8 cellular contexts compared by ENCODE assay signal in the genomic region with DNA sequence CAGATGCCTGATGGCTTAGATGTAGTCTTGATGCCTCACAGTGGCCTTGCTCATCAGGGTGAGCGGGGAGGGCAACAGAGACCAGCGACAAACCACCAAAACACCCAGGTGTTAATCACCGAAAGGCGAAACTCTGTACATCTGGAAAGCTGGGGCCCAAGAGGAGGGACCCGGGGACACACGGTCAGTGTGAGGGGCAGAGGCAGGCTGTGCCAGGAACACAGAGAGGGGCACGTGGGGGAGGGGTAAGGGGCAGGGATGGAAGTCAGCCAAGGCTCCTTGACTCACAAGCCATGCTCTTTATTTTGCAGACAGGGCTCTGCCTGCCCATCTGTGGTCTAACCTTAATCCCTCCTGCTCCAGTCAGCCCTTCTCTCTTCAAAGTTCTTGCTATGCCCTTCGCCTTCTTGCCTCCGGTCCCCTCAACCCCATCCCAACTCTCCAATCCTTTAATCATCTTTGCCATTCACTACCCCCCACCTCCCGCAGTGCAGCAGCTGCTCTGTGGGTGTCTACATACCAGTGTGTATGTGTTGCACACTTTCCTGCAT. TPM values are rescaled to one million over a fixed set of nuclear protein-coding genes. Genes with fewer than 3 reads are reported as not detected.
DNase-seq lines count a peak whose midpoint lies in the region; ATAC-seq, FAIRE-seq and TF ChIP-seq lines count a peak whose summit lies in the region.

No MANE protein-coding gene starts in this region.

- peaks cover 29 to 40% of the 10 kb centered on the region in 2 donors for H3K36me3 Mint-ChIP-seq in CD14-positive monocyte
- H3K36me3 Mint-ChIP-seq in natural killer cell treated with Interleukin-12 subunit alpha and Interleukin-12 subunit beta and Interleukin-15 and Interleukin-18, amount 100 ng/mL, for 72 hours, result no peaks in the 10 kb centered on the region
- peaks cover 15% of the 10 kb centered on the region for H3K36me3 Mint-ChIP-seq in endothelial cell (ENCODE audit: low read depth, unreplicated experiment)

- H3K4me1 ChIP-seq in K562 (replicated peaks in 1 of 2; ENCODE audit: control insufficient read depth in 2 of 2, insufficient read depth in 2 of 2, low read length in 2 of 2), result peaks cover 76 to 81% of the 10 kb centered on the region in 2 experiments

- H3K4me2 ChIP-seq in K562 (ENCODE audit: insufficient read depth, low read length), result peak overlapping the region; percentile 32; the same call in 1 of the 2 replicates

- no peak for TF ChIP-seq EP300 in K562 (IDR thresholded peaks at IDR 0.05; ENCODE audit: low read length)

- intact Hi-C loops in CD14-positive monocyte (cut with micrococcal nuclease) (loop anchor here (2.0 to 10.0 kb wide), 3 partner anchors 15 to 59 kb away; no protein-coding TSS in a partner anchor), K562 (cut with micrococcal nuclease) (no loop called here)

- no peak for TF ChIP-seq CTCF in CD14-positive monocyte (IDR thresholded peaks at IDR 0.05)
- TF ChIP-seq CTCF in K562 (IDR thresholded peaks at IDR 0.05 in 2 of 3, conservative IDR thresholded peaks at IDR 0.05 in 1 of 3; ENCODE audit: insufficient read depth in 2 of 3, low read depth in 1 of 3, low read length in 3 of 3), result no peak
- no peak for TF ChIP-seq CTCF in endothelial cell (IDR thresholded peaks at IDR 0.05; ENCODE audit: unreplicated experiment)

- peaks cover 10% of the 10 kb centered on the region; the same call in 2 of the 3 replicates for H3K36me3 ChIP-seq in K562 (ENCODE audit: control insufficient read depth, insufficient read depth, low read length)

- H3K9me1 ChIP-seq in K562 (ENCODE audit: control insufficient read depth, insufficient read depth, low read length), result peaks cover 19% of the 10 kb centered on the region

- peak overlapping the region; percentile 81 to 99 (median 92) for H3K27ac Mint-ChIP-seq in CD14-positive monocyte
- H3K27ac Mint-ChIP-seq in natural killer cell treated with Interleukin-12 subunit alpha and Interleukin-12 subunit beta and Interleukin-15 and Interleukin-18, amount 100 ng/mL, for 72 hours, result peak overlapping the region; percentile 97
- no peak overlapping the region for H3K27ac Mint-ChIP-seq in endothelial cell (ENCODE audit: unreplicated experiment)

- no peak for FAIRE-seq in K562 (lab: Jason Lieb, UNC)

- H3K4me1 Mint-ChIP-seq in CD14-positive monocyte (peaks cover 77% of the 10 kb centered on the region), endothelial cell (ENCODE audit: unreplicated experiment) (peaks cover 51% of the 10 kb centered on the region)
- H3K4me1 Mint-ChIP-seq in natural killer cell treated with Interleukin-12 subunit alpha and Interleukin-12 subunit beta and Interleukin-15 and Interleukin-18, amount 100 ng/mL, for 72 hours (ENCODE audit: low read depth in 2 of 2), result peaks cover 61 to 65% of the 10 kb centered on the region in 2 donors

- WGBS in K562 (ENCODE audit: insufficient coverage, low coverage, missing lambda C conversion rate), result 67% methylated on average over 7 of the region's 10 CpGs

- H3K27me3 Mint-ChIP-seq in CD14-positive monocyte (ENCODE audit: low read depth in 3 of 3) (peaks cover 0 to 3% (median 0%) of the 10 kb centered on the region in 3 donors), endothelial cell (ENCODE audit: unreplicated experiment) (peaks cover 17% of the 10 kb centered on the region)
- H3K27me3 Mint-ChIP-seq in natural killer cell treated with Interleukin-12 subunit alpha and Interleukin-12 subunit beta and Interleukin-15 and Interleukin-18, amount 100 ng/mL, for 72 hours, result no peaks in the 10 kb centered on the region

- H3K4me3 Mint-ChIP-seq in CD14-positive monocyte (peak overlapping the region; percentile 93 to 97), endothelial cell (ENCODE audit: unreplicated experiment) (no peak overlapping the region)
- peak overlapping the region; percentile 86 for H3K4me3 Mint-ChIP-seq in natural killer cell treated with Interleukin-12 subunit alpha and Interleukin-12 subunit beta and Interleukin-15 and Interleukin-18, amount 100 ng/mL, for 72 hours

- H3K27me3 ChIP-seq in K562 (ENCODE audit: control insufficient read depth in 2 of 2, insufficient read depth in 2 of 2, low read length in 2 of 2), result no peaks in the 10 kb centered on the region

- H3K9me3 Mint-ChIP-seq in CD14-positive monocyte, result peaks cover 0 to 3% (median 0%) of the 10 kb centered on the region in 7 donors
- no peaks in the 10 kb centered on the region for H3K9me3 Mint-ChIP-seq in natural killer cell treated with Interleukin-12 subunit alpha and Interleukin-12 subunit beta and Interleukin-15 and Interleukin-18, amount 100 ng/mL, for 72 hours
- H3K9me3 Mint-ChIP-seq in endothelial cell (ENCODE audit: unreplicated experiment), result no peaks in the 10 kb centered on the region

- H3K9me3 ChIP-seq in K562 (replicated peaks; ENCODE audit: control insufficient read depth, insufficient read depth, low read depth, low read length), result no peaks in the 10 kb centered on the region

- H3K79me2 ChIP-seq in K562 (ENCODE audit: control insufficient read depth, insufficient read depth, low read length), result peaks cover 92% of the 10 kb centered on the region

- H3K4me3 ChIP-seq in K562, result no peak overlapping the region

- CTCF ChIA-PET in K562 (lab: Yijun Ruan, JAX; ENCODE audit: low intra/inter-chr PET ratio), result no interaction called here

- in situ Hi-C loops in K562 (cut with MboI), result no loop called here

- DNase-seq in CD14-positive monocyte (ENCODE audit: low spot score) (no peak), K562 (ENCODE audit: extremely low read depth in 1 of 4, low spot score in 3 of 4) (no peak), GM03348 (ENCODE audit: low spot score) (no peak), pons (ENCODE audit: low spot score) (no peak), medulla oblongata (ENCODE audit: extremely low spot score) (no peak), endothelial cell (ENCODE audit: low spot score) (no peak)
- no peak for DNase-seq in natural killer cell treated with Interleukin-12 subunit alpha and Interleukin-12 subunit beta and Interleukin-15 and Interleukin-18, amount 100 ng/mL, for 72 hours (ENCODE audit: low spot score)

- TF ChIP-seq POLR2A in K562 (conservative IDR thresholded peaks at IDR 0.05), result no peak

- POLR2A ChIA-PET in K562 (lab: Yijun Ruan, JAX), result interaction anchor here (0.6 to 1.4 kb wide), 2 partner anchors 16 to 307 kb away, joined by 3 to 4 read pairs; no protein-coding TSS in a partner anchor

- no peak overlapping the region for H2AFZ ChIP-seq in K562 (ENCODE audit: low read depth, low read length)

- peaks cover 50% of the 10 kb centered on the region for H4K20me1 ChIP-seq in K562 (replicated peaks; ENCODE audit: control insufficient read depth, insufficient read depth, low read length)

- no TSS peak for BruUV-seq in K562 (replicated peaks; lab: Mats Ljungman, UMichigan)

- no peak for TF ChIP-seq RAD21 in K562 (CRISPR knock-in tag; conservative IDR thresholded peaks at IDR 0.05 in 1 of 2, IDR thresholded peaks at IDR 0.05 in 1 of 2)

- peak overlapping the region in 1 of 2 experiments; percentile 39; a peak in 1 of 4 replicates for H3K9ac ChIP-seq in K562 (ENCODE audit: insufficient read depth in 1 of 2, low read depth in 2 of 2, low read length in 2 of 2)

- ATAC-seq in HG02678 (IDR thresholded peaks at IDR 0.05; ENCODE audit: unreplicated experiment) (peak; percentile 25), K562 (no peak)
- ATAC-seq in natural killer cell treated with Interleukin-12 subunit alpha and Interleukin-12 subunit beta and Interleukin-15 and Interleukin-18, amount 100 ng/mL, for 72 hours, result no peak

- H3K27ac ChIP-seq in K562 (ENCODE audit: extremely low read depth, low read depth, low read length), result no peak overlapping the region

TF ChIP-seq in K562, 482 proteins besides CTCF, POLR2A, EP300 and RAD21 (continues in another document):
- TF ChIP-seq CREM (IDR thresholded peaks at IDR 0.05; ENCODE audit: low read depth), result no peak
- TF ChIP-seq, protein P1, sequence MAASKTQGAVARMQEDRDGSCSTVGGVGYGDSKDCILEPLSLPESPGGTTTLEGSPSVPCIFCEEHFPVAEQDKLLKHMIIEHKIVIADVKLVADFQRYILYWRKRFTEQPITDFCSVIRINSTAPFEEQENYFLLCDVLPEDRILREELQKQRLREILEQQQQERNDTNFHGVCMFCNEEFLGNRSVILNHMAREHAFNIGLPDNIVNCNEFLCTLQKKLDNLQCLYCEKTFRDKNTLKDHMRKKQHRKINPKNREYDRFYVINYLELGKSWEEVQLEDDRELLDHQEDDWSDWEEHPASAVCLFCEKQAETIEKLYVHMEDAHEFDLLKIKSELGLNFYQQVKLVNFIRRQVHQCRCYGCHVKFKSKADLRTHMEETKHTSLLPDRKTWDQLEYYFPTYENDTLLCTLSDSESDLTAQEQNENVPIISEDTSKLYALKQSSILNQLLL (CRISPR knock-in tag; IDR thresholded peaks at IDR 0.05; ENCODE audit: borderline replicate concordance), result no peak

RNA-seq across cellular contexts. Expression of gene MEF2D, which starts 4.3 kb away (rescaled TPM):
- 1 to 10 TPM; 4.5 to 8.0 TPM for polyA plus RNA-seq in CD14-positive monocyte
- total RNA-seq in K562 (2011; cell fraction: chromatin; rRNA removed; ENCODE audit: low replicate concordance), result 11.7 and 23.2 TPM in 2 replicates
- total RNA-seq in K562 (2011; cell fraction: nucleolus; rRNA removed), result 10.0 and 13.7 TPM in 2 replicates
- 14.1 and 18.8 TPM in 2 replicates for total RNA-seq in K562 (2011; cell fraction: nucleoplasm; rRNA removed)
- 5.4 and 6.5 TPM in 2 replicates for total RNA-seq in K562 (2014; rRNA removed)
- 1.3 and 1.7 TPM in 2 replicates for total RNA-seq in K562 (2014; rRNA removed; fragmentation: Illumina TruSeq; extraction: Trizol)
- total RNA-seq in K562 (2015; rRNA removed; fragmentation: Illumina TruSeq; extraction: Trizol), result 2.6 and 2.7 TPM in 2 replicates
- 13.8 and 19.5 TPM in 2 replicates for total RNA-seq in K562 (2021)
- 2.2 and 4.6 TPM in 2 replicates for polyA plus RNA-seq in K562 (2011; rRNA removed)
- 3.8 and 6.0 TPM in 2 replicates for polyA plus RNA-seq in K562 (2011; cell fraction: cytosol; rRNA removed)
- 8.5 and 14.0 TPM in 2 replicates for polyA plus RNA-seq in K562 (2011; cell fraction: nucleus; rRNA removed)
- polyA plus RNA-seq in K562 (2012), result 8.7 and 11.3 TPM in 2 replicates
- polyA plus RNA-seq in K562 (2014; fragmentation: Illumina TruSeq; extraction: Trizol), result 5.0 and 8.2 TPM in 2 replicates
- polyA plus RNA-seq in K562 (2014; fragmentation: Nextera tagmentation; extraction: Ambion mirVana), result under 1 TPM; 0.10 TPM
- 6.0 and 8.2 TPM in 2 replicates for polyA plus RNA-seq in K562 (2014; rRNA removed)
- 2.8 and 3.4 TPM in 2 replicates for polyA minus RNA-seq in K562 (2011; rRNA and poly(A)+ RNA removed)
- 3.1 and 5.6 TPM in 2 replicates for polyA minus RNA-seq in K562 (2011; cell fraction: cytosol; rRNA and poly(A)+ RNA removed)
- polyA minus RNA-seq in K562 (2011; cell fraction: nucleus; rRNA and poly(A)+ RNA removed), result 4.6 and 7.7 TPM in 2 replicates
- 10 to 100 TPM; 48.1 to 62.2 TPM for total RNA-seq in natural killer cell treated with Interleukin-12 subunit alpha and Interleukin-12 subunit beta and Interleukin-15 and Interleukin-18, amount 100 ng/mL, for 72 hours
- total RNA-seq in endothelial cell (ENCODE audit: unreplicated experiment), result 45.2 TPM
